In the genomic region with DNA sequence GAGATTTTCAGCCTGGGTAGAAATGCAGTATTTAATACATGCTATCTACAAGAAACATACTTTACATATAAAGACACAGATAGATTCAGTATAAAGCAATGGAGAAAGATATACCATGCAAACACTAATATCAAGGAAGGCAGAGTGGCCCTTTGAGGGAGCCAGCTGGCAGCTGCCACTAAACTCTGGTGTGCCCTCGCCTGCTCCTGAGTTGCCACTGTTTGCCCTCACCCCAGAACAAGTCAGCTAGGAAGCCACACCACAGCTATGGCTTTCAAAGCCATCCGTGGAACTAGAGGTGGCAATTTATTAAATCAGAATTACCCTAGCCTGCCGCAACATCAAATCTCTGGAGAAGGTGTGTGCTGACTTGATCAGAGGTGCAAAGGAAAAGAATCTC, we compare ENCODE assay signal across 11 cellular contexts. TPM values are rescaled to one million over a fixed set of nuclear protein-coding genes. Genes with fewer than 3 reads are reported as not detected.
DNase-seq lines count a peak whose midpoint lies in the region; ATAC-seq, FAIRE-seq and TF ChIP-seq lines count a peak whose summit lies in the region.
"Had no signal": no experiment of that assay in that cellular context is flagged by ENCODE, and none has a peak within 500 bp of the region (broad histone marks: within the 10 kb centered on the region; RNA-seq: fewer than 3 reads in every experiment).

No MANE protein-coding gene starts in this region.

- H2AFZ ChIP-seq in keratinocyte (ENCODE audit: control insufficient read depth, low read length) = no peak overlapping the region

- dilution Hi-C loops in keratinocyte (cut with MboI; ENCODE audit: extremely low pct_ligation_motif_present, low sequenced_read_pairs) = no loop called here

- no peak for ATAC-seq in activated T-helper 17 cell treated with anti-CD3 and anti-CD28 coated beads, Interleukin-2, amount 50 U/mL, for 72 hours (replicated peaks)
- no peak for ATAC-seq in GM19397 (IDR thresholded peaks at IDR 0.05; ENCODE audit: unreplicated experiment)

- no peak for TF ChIP-seq CTCF in HFFc6 (IDR thresholded peaks at IDR 0.05)
- TF ChIP-seq CTCF in keratinocyte (optimal IDR thresholded peaks at IDR 0.05 in 1 of 3, IDR thresholded peaks at IDR 0.05 in 1 of 3, conservative IDR thresholded peaks at IDR 0.05 in 1 of 3; ENCODE audit: extremely low read depth in 1 of 3, insufficient read depth in 2 of 3, low read length in 3 of 3) = no peak

- no peaks in the 10 kb centered on the region for H3K9me3 Mint-ChIP-seq in HFFc6
- no peaks in the 10 kb centered on the region for H3K9me3 Mint-ChIP-seq in activated T-helper 17 cell treated with anti-CD3 and anti-CD28 coated beads, Interleukin-2, amount 50 U/mL, for 72 hours

- peaks cover 78% of the 10 kb centered on the region for H3K4me1 ChIP-seq in keratinocyte (ENCODE audit: control insufficient read depth, extremely low read depth, insufficient read depth, low read length)

- peaks cover 2% of the 10 kb centered on the region for H3K9me1 ChIP-seq in keratinocyte (ENCODE audit: control insufficient read depth, extremely low read depth, insufficient read depth, low read length)

- H3K9ac ChIP-seq in keratinocyte (ENCODE audit: control insufficient read depth, extremely low read depth, insufficient read depth, low read length) = peak overlapping the region; percentile 68

- no peaks in the 10 kb centered on the region for H3K9me3 ChIP-seq in keratinocyte (ENCODE audit: control insufficient read depth, low read depth, low read length)
- H3K9me3 ChIP-seq: ovary had no signal

- no peaks in the 10 kb centered on the region for H3K27me3 ChIP-seq in keratinocyte (ENCODE audit: control insufficient read depth, extremely low read depth, insufficient read depth, low read length)
- H3K27me3 ChIP-seq: ovary had no signal

- peak overlapping the region; percentile 95 for H3K27ac Mint-ChIP-seq in HFFc6
- no peak overlapping the region for H3K27ac Mint-ChIP-seq in activated T-helper 17 cell treated with anti-CD3 and anti-CD28 coated beads, Interleukin-2, amount 50 U/mL, for 72 hours

- no peak for FAIRE-seq in keratinocyte (lab: Jason Lieb, UNC)

- H3K27ac ChIP-seq in keratinocyte (ENCODE audit: control insufficient read depth, insufficient read depth, low read length) (peak overlapping the region; percentile 89), skin epidermis (peak overlapping the region in 13 of 21 experiments; percentile 9 to 82 (median 50))
- H3K27ac ChIP-seq: ovary had no signal

- H3K4me2 ChIP-seq in keratinocyte (ENCODE audit: control insufficient read depth, extremely low read depth, insufficient read depth, low read depth, low read length) = peak overlapping the region; percentile 86

- H3K36me3 ChIP-seq in keratinocyte (ENCODE audit: control insufficient read depth in 2 of 2, extremely low read depth in 1 of 2, insufficient read depth in 2 of 2, low read length in 2 of 2) = peaks cover 25 to 38% of the 10 kb centered on the region in 2 experiments
- H3K36me3 ChIP-seq: ovary had no signal

- H3K27me3 Mint-ChIP-seq in HFFc6 (ENCODE audit: insufficient read depth) = peaks cover 2% of the 10 kb centered on the region; the same call in 1 of the 2 replicates
- H3K27me3 Mint-ChIP-seq in activated T-helper 17 cell treated with anti-CD3 and anti-CD28 coated beads, Interleukin-2, amount 50 U/mL, for 72 hours = no peaks in the 10 kb centered on the region

- DNase-seq in HFFc6 (no peak), keratinocyte (ENCODE audit: low read depth, low spot score) (no peak), OCI-M1 (lab: John Stamatoyannopoulos, UW) (no peak)
- DNase-seq in stimulated activated CD8-positive, alpha-beta memory T cell treated with anti-CD3 and anti-CD28 coated beads, Interleukin-4, amount 100 ng/mL, for 48 hours = no peak
- DNase-seq: activated CD4-positive, alpha-beta T cell treated with anti-CD3 and anti-CD28 coated beads, Interleukin-2, amount 50 U/mL, for 1 hour; amygdala; NCI-H510A; ovary had no signal

- H3K4me3 ChIP-seq in keratinocyte (ENCODE audit: control insufficient read depth in 2 of 3, extremely low read depth in 1 of 3, insufficient read depth in 2 of 3, low read depth in 1 of 3, low read length in 3 of 3) (peak overlapping the region; percentile 42 to 52 (median 45)), skin epidermis (no peak overlapping the region)
- H3K4me3 ChIP-seq: ovary had no signal

- H3K4me1 Mint-ChIP-seq in HFFc6 (ENCODE audit: low read depth) = peaks cover 86% of the 10 kb centered on the region
- H3K4me1 Mint-ChIP-seq in activated T-helper 17 cell treated with anti-CD3 and anti-CD28 coated beads, Interleukin-2, amount 50 U/mL, for 72 hours = peaks cover 49% of the 10 kb centered on the region

- peaks cover 90% of the 10 kb centered on the region for H3K79me2 ChIP-seq in keratinocyte (ENCODE audit: control insufficient read depth, insufficient read depth, low read length)

- peaks cover 42% of the 10 kb centered on the region for H3K36me3 Mint-ChIP-seq in HFFc6 (ENCODE audit: low read depth)
- H3K36me3 Mint-ChIP-seq in activated T-helper 17 cell treated with anti-CD3 and anti-CD28 coated beads, Interleukin-2, amount 50 U/mL, for 72 hours (ENCODE audit: low read depth) = peaks cover 22% of the 10 kb centered on the region

- peak overlapping the region; percentile 84 for H3K4me3 Mint-ChIP-seq in HFFc6
- H3K4me3 Mint-ChIP-seq in activated T-helper 17 cell treated with anti-CD3 and anti-CD28 coated beads, Interleukin-2, amount 50 U/mL, for 72 hours = peak overlapping the region; percentile 81

- H4K20me1 ChIP-seq in keratinocyte (ENCODE audit: control insufficient read depth, extremely low read depth, insufficient read depth, low read length) = peaks cover 41% of the 10 kb centered on the region

RNA-seq across cellular contexts. Expression of a gene that starts 18.3 kb away (rescaled TPM):
- 100 to 1,000 TPM; 219 to 290 (median 253) TPM for total RNA-seq in HFFc6 (2021; fragmentation: NEBNext Ultra II Directional; extraction: Animal tissue kit (Norgen Biotek cat#: 25700))
- total RNA-seq in activated T-helper 17 cell treated with anti-CD3 and anti-CD28 coated beads, Interleukin-2, amount 50 U/mL, for 72 hours = 10 to 100 TPM; 44.8 to 65.5 TPM
- polyA plus RNA-seq in keratinocyte = 98.7 to 224 TPM (median 114 TPM) in 3 replicates
- 68.4 TPM for polyA plus RNA-seq in keratinocyte (2011; ENCODE audit: low read depth)
- polyA plus RNA-seq in keratinocyte (2011; cell fraction: cytosol; rRNA removed) = 160 and 207 TPM in 2 replicates
- 382 and 553 TPM in 2 replicates for polyA plus RNA-seq in keratinocyte (2011; cell fraction: nucleus; rRNA removed)
- 102 and 393 TPM in 2 replicates for polyA plus RNA-seq in keratinocyte (2012; ENCODE audit: low replicate concordance)
- polyA minus RNA-seq in keratinocyte = 166 to 1,266 TPM (median 204 TPM) in 3 replicates
- polyA minus RNA-seq in keratinocyte (2011; cell fraction: cytosol; rRNA and poly(A)+ RNA removed) = 149 TPM
- 171 and 252 TPM in 2 replicates for polyA minus RNA-seq in keratinocyte (2011; cell fraction: nucleus; rRNA and poly(A)+ RNA removed)

RNA-seq across cellular contexts. Expression of a gene that starts 44.5 kb away (rescaled TPM):
- 1,000 to 10,000 TPM in 5 of 6 experiments, 100 to 1,000 TPM in 1; 743 to 2,047 (median 1,452) TPM for total RNA-seq in HFFc6 (2021; fragmentation: NEBNext Ultra II Directional; extraction: Animal tissue kit (Norgen Biotek cat#: 25700))
- 1,000 to 10,000 TPM; 2,951 to 6,256 TPM for total RNA-seq in activated T-helper 17 cell treated with anti-CD3 and anti-CD28 coated beads, Interleukin-2, amount 50 U/mL, for 72 hours
- under 0.01 TPM in 2 of 3 replicates, not detected in the other for polyA plus RNA-seq in keratinocyte
- polyA plus RNA-seq in keratinocyte (2011; ENCODE audit: low read depth) = not detected
- polyA plus RNA-seq in keratinocyte (2011; cell fraction: cytosol; rRNA removed) = not detected in 2 replicates
- under 0.01 TPM in 2 replicates for polyA plus RNA-seq in keratinocyte (2011; cell fraction: nucleus; rRNA removed)
- 71.2 TPM in 1 of 2 replicates, not detected in the other for polyA plus RNA-seq in keratinocyte (2012; ENCODE audit: low replicate concordance)
- under 0.01 to 17,208 TPM (median under 0.01 TPM) in 3 replicates for polyA minus RNA-seq in keratinocyte
- polyA minus RNA-seq in keratinocyte (2011; cell fraction: cytosol; rRNA and poly(A)+ RNA removed) = 6,294 TPM
- polyA minus RNA-seq in keratinocyte (2011; cell fraction: nucleus; rRNA and poly(A)+ RNA removed) = under 0.01 TPM in 2 replicates
- polyA plus RNA-seq: ovary had no signal

RNA-seq across cellular contexts. Expression of a gene that starts 45.9 kb away (rescaled TPM):
- total RNA-seq in HFFc6 (2021; fragmentation: NEBNext Ultra II Directional; extraction: Animal tissue kit (Norgen Biotek cat#: 25700)) = 1,000 to 10,000 TPM in 4 of 6 experiments, 100 to 1,000 TPM in 2; 766 to 1,512 (median 1,200) TPM
- total RNA-seq in activated T-helper 17 cell treated with anti-CD3 and anti-CD28 coated beads, Interleukin-2, amount 50 U/mL, for 72 hours = 1,000 to 10,000 TPM; 2,108 to 2,470 TPM
- under 0.01 TPM in 2 of 3 replicates, not detected in the other for polyA plus RNA-seq in keratinocyte
- polyA plus RNA-seq in keratinocyte (2011; ENCODE audit: low read depth) = not detected
- not detected in 2 replicates for polyA plus RNA-seq in keratinocyte (2011; cell fraction: cytosol; rRNA removed)
- polyA plus RNA-seq in keratinocyte (2011; cell fraction: nucleus; rRNA removed) = under 0.01 TPM in 1 of 2 replicates, not detected in the other
- 71.2 TPM in 1 of 2 replicates, not detected in the other for polyA plus RNA-seq in keratinocyte (2012; ENCODE audit: low replicate concordance)
- under 0.01 to 17,791 TPM (median under 0.01 TPM) in 3 replicates for polyA minus RNA-seq in keratinocyte
- 7,616 TPM for polyA minus RNA-seq in keratinocyte (2011; cell fraction: cytosol; rRNA and poly(A)+ RNA removed)
- polyA minus RNA-seq in keratinocyte (2011; cell fraction: nucleus; rRNA and poly(A)+ RNA removed) = under 0.01 TPM in 2 replicates
- polyA plus RNA-seq: ovary had no signal

RNA-seq across cellular contexts. Expression of a gene that starts 46.3 kb away (rescaled TPM):
- 1,000 to 10,000 TPM; 2,131 to 2,494 (median 2,241) TPM for total RNA-seq in HFFc6 (2021; fragmentation: NEBNext Ultra II Directional; extraction: Animal tissue kit (Norgen Biotek cat#: 25700))
- total RNA-seq in activated T-helper 17 cell treated with anti-CD3 and anti-CD28 coated beads, Interleukin-2, amount 50 U/mL, for 72 hours = 1,000 to 10,000 TPM; 3,687 to 4,380 TPM
- polyA plus RNA-seq in keratinocyte = 3,950 to 5,808 TPM (median 4,618 TPM) in 3 replicates
- 2,331 TPM for polyA plus RNA-seq in keratinocyte (2011; ENCODE audit: low read depth)
- polyA plus RNA-seq in keratinocyte (2011; cell fraction: cytosol; rRNA removed) = 5,109 and 6,391 TPM in 2 replicates
- polyA plus RNA-seq in keratinocyte (2011; cell fraction: nucleus; rRNA removed) = 1,448 and 1,525 TPM in 2 replicates
- 2,330 and 3,652 TPM in 2 replicates for polyA plus RNA-seq in keratinocyte (2012; ENCODE audit: low replicate concordance)
- 3,230 to 5,763 TPM (median 4,158 TPM) in 3 replicates for polyA minus RNA-seq in keratinocyte
- polyA minus RNA-seq in keratinocyte (2011; cell fraction: cytosol; rRNA and poly(A)+ RNA removed) = 2,814 TPM
- polyA minus RNA-seq in keratinocyte (2011; cell fraction: nucleus; rRNA and poly(A)+ RNA removed) = 617 and 664 TPM in 2 replicates

RNA-seq across cellular contexts. Expression of a gene that starts 52.7 kb away (rescaled TPM):
- 100 to 1,000 TPM in 1 of 6 experiments, 10 to 100 TPM in 5; 76.5 to 102 (median 83.1) TPM for total RNA-seq in HFFc6 (2021; fragmentation: NEBNext Ultra II Directional; extraction: Animal tissue kit (Norgen Biotek cat#: 25700))
- 100 to 1,000 TPM in 1 of 2 donors, 10 to 100 TPM in 1; 94.4 to 177 TPM for total RNA-seq in activated T-helper 17 cell treated with anti-CD3 and anti-CD28 coated beads, Interleukin-2, amount 50 U/mL, for 72 hours
- polyA plus RNA-seq in keratinocyte = 26.1 to 56.3 TPM (median 34.1 TPM) in 3 replicates
- polyA plus RNA-seq in keratinocyte (2011; ENCODE audit: low read depth) = 33.4 TPM
- 21.4 and 29.2 TPM in 2 replicates for polyA plus RNA-seq in keratinocyte (2011; cell fraction: cytosol; rRNA removed)
- polyA plus RNA-seq in keratinocyte (2011; cell fraction: nucleus; rRNA removed) = 210 and 283 TPM in 2 replicates
- 24.1 and 58.8 TPM in 2 replicates for polyA plus RNA-seq in keratinocyte (2012; ENCODE audit: low replicate concordance)
- 161 to 298 TPM (median 224 TPM) in 3 replicates for polyA minus RNA-seq in keratinocyte
- 102 TPM for polyA minus RNA-seq in keratinocyte (2011; cell fraction: cytosol; rRNA and poly(A)+ RNA removed)
- 202 and 229 TPM in 2 replicates for polyA minus RNA-seq in keratinocyte (2011; cell fraction: nucleus; rRNA and poly(A)+ RNA removed)

Comparison
In these comparisons a context has a peak if more than half of its experiments do, and no peak if none do; other contexts are left out.
1. H3K4me3 ChIP-seq: peak in keratinocyte (3 of 3); none in skin epidermis (0 of 7).